8 cellular contexts compared by ENCODE assay signal in the genomic region with DNA sequence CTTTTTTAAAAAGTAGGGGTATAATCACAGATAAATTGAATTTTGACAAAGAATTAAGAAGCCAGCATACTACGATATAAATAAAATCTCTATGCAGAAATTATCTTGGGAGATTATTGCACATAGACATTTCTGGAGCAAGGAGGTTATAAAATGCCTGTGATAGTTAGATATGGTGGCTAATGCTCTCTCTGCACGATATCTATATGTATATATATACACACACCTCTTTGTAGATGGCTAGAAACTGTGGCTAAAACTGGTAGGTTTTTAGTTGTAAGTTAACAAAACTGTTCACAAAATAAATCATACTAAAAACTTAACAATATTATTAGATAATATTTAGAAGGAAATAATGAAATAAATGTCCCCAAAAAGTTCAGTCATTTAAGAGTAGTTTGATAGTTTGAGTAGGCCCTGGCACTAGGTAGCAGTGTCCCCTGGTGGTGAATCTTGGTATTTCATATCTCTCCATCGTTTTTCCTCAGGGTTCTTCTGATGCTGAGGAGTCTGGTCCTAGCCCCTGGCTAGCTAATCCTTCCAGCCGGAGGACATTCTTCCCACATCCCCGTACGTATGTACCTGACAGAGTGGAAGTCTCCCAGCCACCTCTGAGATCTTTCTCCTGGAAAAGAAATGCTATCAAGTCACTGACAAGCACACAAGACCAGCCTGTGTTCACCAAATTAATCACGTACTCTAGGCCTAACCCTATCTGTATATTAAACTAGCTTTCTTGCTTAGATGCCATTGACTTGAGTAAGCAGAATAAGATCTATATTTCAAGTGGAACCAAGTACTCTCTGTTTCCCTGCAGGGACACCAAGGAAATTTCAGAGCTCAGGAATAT. TPM values are rescaled to one million over a fixed set of nuclear protein-coding genes. Genes with fewer than 3 reads are reported as not detected.
DNase-seq lines count a peak whose midpoint lies in the region; ATAC-seq and TF ChIP-seq lines count a peak whose summit lies in the region.

No MANE protein-coding gene starts in this region.

- no peak overlapping the region for H2AFZ ChIP-seq in OCI-LY3 (ENCODE audit: low read depth, low read length)

- CTCF ChIA-PET in BJ (lab: Yijun Ruan, JAX) = interaction anchor here (0.6 to 3.8 kb wide), 16 partner anchors 8 to 232 kb away, joined by 3 to 24 read pairs (median 4); partner anchors contain the start of gene PGAP2

- no peak overlapping the region for H3K9ac ChIP-seq in OCI-LY3 (ENCODE audit: low read length)

- no peak overlapping the region for H3K27ac Mint-ChIP-seq in activated T-helper 1 cell treated with anti-CD3 and anti-CD28 coated beads, Interleukin-12 subunit alpha, Interleukin-12 subunit beta, Interleukin-2, Interleukin-4 antibody, amounts not matched to agents 30 ng/mL and 10 ng/mL and 1 ng/mL, durations not matched to agents 14 hours and 24 hours and 36 hours

- H3K4me1 ChIP-seq in OCI-LY3 (ENCODE audit: low read length) (peaks cover 10% of the 10 kb centered on the region), lower lobe of right lung (peaks cover 14% of the 10 kb centered on the region)

- H3K79me2 ChIP-seq in OCI-LY3 (ENCODE audit: low read length) = no peaks in the 10 kb centered on the region

- H3K36me3 ChIP-seq in BJ (ENCODE audit: control insufficient read depth, insufficient read depth, low read length) (no peaks in the 10 kb centered on the region), OCI-LY3 (replicated peaks; ENCODE audit: low read depth, low read length) (no peaks in the 10 kb centered on the region), lower lobe of right lung (no peaks in the 10 kb centered on the region)

- H3K27ac ChIP-seq in OCI-LY3 (ENCODE audit: low read length) (no peak overlapping the region), lower lobe of right lung (no peak overlapping the region)

- no peaks in the 10 kb centered on the region for H3K9me3 Mint-ChIP-seq in activated T-helper 1 cell treated with anti-CD3 and anti-CD28 coated beads, Interleukin-12 subunit alpha, Interleukin-12 subunit beta, Interleukin-2, Interleukin-4 antibody, amounts not matched to agents 30 ng/mL and 10 ng/mL and 1 ng/mL, durations not matched to agents 14 hours and 24 hours and 36 hours

- intact Hi-C loops in lower lobe of right lung (cut with DNase I) = no loop called here
- intact Hi-C loops in activated T-helper 1 cell treated with anti-CD3 and anti-CD28 coated beads, Interleukin-12 subunit alpha, Interleukin-12 subunit beta, Interleukin-2, Interleukin-4 antibody, amounts not matched to agents 30 ng/mL and 10 ng/mL and 1 ng/mL, durations not matched to agents 14 hours and 24 hours and 36 hours (cut with micrococcal nuclease) = loop anchor here (1.0 kb wide), 1 partner anchor 154 kb away; no protein-coding TSS in a partner anchor

- no peaks in the 10 kb centered on the region for H4K20me1 ChIP-seq in OCI-LY3 (ENCODE audit: insufficient read depth, low read length)

- peak; percentile 49 to 57 for ATAC-seq in lower lobe of right lung
- no peak for ATAC-seq in HG02642 (IDR thresholded peaks at IDR 0.05; ENCODE audit: poor library complexity, unreplicated experiment)

- POLR2A ChIA-PET in BJ (lab: Charles Lee) = no interaction called here

- H3K27me3 Mint-ChIP-seq in activated T-helper 1 cell treated with anti-CD3 and anti-CD28 coated beads, Interleukin-12 subunit alpha, Interleukin-12 subunit beta, Interleukin-2, Interleukin-4 antibody, amounts not matched to agents 30 ng/mL and 10 ng/mL and 1 ng/mL, durations not matched to agents 14 hours and 24 hours and 36 hours (ENCODE audit: insufficient read depth) = no peaks in the 10 kb centered on the region

- peak; percentile 94 for TF ChIP-seq CTCF in BJ (IDR thresholded peaks at IDR 0.05; ENCODE audit: insufficient read depth, low read depth, low read length)
- peak; percentile 84 for TF ChIP-seq CTCF in GM12875 (IDR thresholded peaks at IDR 0.05; ENCODE audit: borderline replicate concordance, insufficient read depth, low read depth, low read length)
- TF ChIP-seq CTCF in OCI-LY3 (IDR thresholded peaks at IDR 0.05; ENCODE audit: low read depth, low read length) = peak; percentile 73
- TF ChIP-seq CTCF in lower lobe of right lung (IDR thresholded peaks at IDR 0.05) = peak; percentile 90

- peaks cover 9% of the 10 kb centered on the region for H3K4me1 Mint-ChIP-seq in activated T-helper 1 cell treated with anti-CD3 and anti-CD28 coated beads, Interleukin-12 subunit alpha, Interleukin-12 subunit beta, Interleukin-2, Interleukin-4 antibody, amounts not matched to agents 30 ng/mL and 10 ng/mL and 1 ng/mL, durations not matched to agents 14 hours and 24 hours and 36 hours (ENCODE audit: low read depth)

- DNase-seq in BJ (ENCODE audit: low read depth) = no peak
- peak; percentile 19 to 55 for DNase-seq in T47D (ENCODE audit: low read depth in 1 of 2, low spot score in 1 of 2)
- DNase-seq in lower lobe of right lung = no peak
- no peak for DNase-seq in activated T-helper 1 cell treated with anti-CD3 and anti-CD28 coated beads, Interleukin-12 subunit alpha, Interleukin-12 subunit beta, Interleukin-2, Interleukin-4 antibody, amounts not matched to agents 30 ng/mL and 10 ng/mL and 1 ng/mL, durations not matched to agents 14 hours and 24 hours and 36 hours (ENCODE audit: low spot score)
- no peak for DNase-seq in activated CD8-positive, alpha-beta memory T cell treated with anti-CD3 and anti-CD28 coated beads, Interleukin-2, amount 50 U/mL, for 48 hours

- H3K4me2 ChIP-seq in OCI-LY3 (ENCODE audit: low read length) = no peak overlapping the region

- in situ Hi-C loops in T47D (cut with HindIII; ENCODE audit: low pct_unique_long_range_greater_than_20kb, low sequenced_read_pairs) = no loop called here

- H3K27me3 ChIP-seq in BJ (ENCODE audit: control insufficient read depth, insufficient read depth, low read length) (no peaks in the 10 kb centered on the region), OCI-LY3 (ENCODE audit: low read depth, low read length) (no peaks in the 10 kb centered on the region), lower lobe of right lung (ENCODE audit: low read depth) (no peaks in the 10 kb centered on the region)

- H3K4me3 ChIP-seq in BJ (ENCODE audit: low read depth, low read length) (no peak overlapping the region), GM12875 (ENCODE audit: low read depth, low read length) (no peak overlapping the region), OCI-LY3 (ENCODE audit: low read length) (no peak overlapping the region), lower lobe of right lung (no peak overlapping the region)

- no peaks in the 10 kb centered on the region for H3K36me3 Mint-ChIP-seq in activated T-helper 1 cell treated with anti-CD3 and anti-CD28 coated beads, Interleukin-12 subunit alpha, Interleukin-12 subunit beta, Interleukin-2, Interleukin-4 antibody, amounts not matched to agents 30 ng/mL and 10 ng/mL and 1 ng/mL, durations not matched to agents 14 hours and 24 hours and 36 hours (ENCODE audit: low read depth)

- H3K9me3 ChIP-seq in OCI-LY3 (ENCODE audit: insufficient read depth, low read length) (no peaks in the 10 kb centered on the region), lower lobe of right lung (no peaks in the 10 kb centered on the region)

- H3K4me3 Mint-ChIP-seq in activated T-helper 1 cell treated with anti-CD3 and anti-CD28 coated beads, Interleukin-12 subunit alpha, Interleukin-12 subunit beta, Interleukin-2, Interleukin-4 antibody, amounts not matched to agents 30 ng/mL and 10 ng/mL and 1 ng/mL, durations not matched to agents 14 hours and 24 hours and 36 hours = no peak overlapping the region

RNA-seq across cellular contexts. Expression of gene ART5, which starts 32.2 kb away (rescaled TPM):
- polyA plus RNA-seq in BJ (2011; rRNA removed) = 0.28 and 0.38 TPM in 2 replicates
- not detected in 2 replicates for polyA minus RNA-seq in BJ (2011; rRNA and poly(A)+ RNA removed)
- total RNA-seq in lower lobe of right lung = 2.2 TPM
- total RNA-seq in activated T-helper 1 cell treated with anti-CD3 and anti-CD28 coated beads, Interleukin-12 subunit alpha, Interleukin-12 subunit beta, Interleukin-2, Interleukin-4 antibody, amounts not matched to agents 30 ng/mL and 10 ng/mL and 1 ng/mL, durations not matched to agents 14 hours and 24 hours and 36 hours = not detected in 2 replicates

RNA-seq across cellular contexts. Expression of gene ART1, which starts 35.3 kb away (rescaled TPM):
- polyA plus RNA-seq in BJ (2011; rRNA removed) = not detected in 2 replicates
- not detected in 2 replicates for polyA minus RNA-seq in BJ (2011; rRNA and poly(A)+ RNA removed)
- total RNA-seq in lower lobe of right lung = 1.0 TPM
- not detected in 2 replicates for total RNA-seq in activated T-helper 1 cell treated with anti-CD3 and anti-CD28 coated beads, Interleukin-12 subunit alpha, Interleukin-12 subunit beta, Interleukin-2, Interleukin-4 antibody, amounts not matched to agents 30 ng/mL and 10 ng/mL and 1 ng/mL, durations not matched to agents 14 hours and 24 hours and 36 hours

Comparison
In these comparisons a context has a peak if more than half of its experiments do, and no peak if none do; other contexts are left out.
1. DNase-seq: peak in T47D (2 of 2); none in BJ (single experiment), lower lobe of right lung (single experiment), activated T-helper 1 cell treated with anti-CD3 and anti-CD28 coated beads, Interleukin-12 subunit alpha, Interleukin-12 subunit beta, Interleukin-2, Interleukin-4 antibody, amounts not matched to agents 30 ng/mL and 10 ng/mL and 1 ng/mL, durations not matched to agents 14 hours and 24 hours and 36 hours (single experiment) and activated CD8-positive, alpha-beta memory T cell treated with anti-CD3 and anti-CD28 coated beads, Interleukin-2, amount 50 U/mL, for 48 hours (single experiment).
2. Peak in every context shown above with its lines, with median percentiles within 50 percentile points of each other: CTCF ChIP-seq.